12 cellular contexts compared by ENCODE assay signal in genomic region chr16:49952386-49952785, GRCh38.
DNase-seq lines count a peak whose midpoint lies in the region; TF ChIP-seq lines count a peak whose summit lies in the region.
"Had no signal": no experiment of that assay in that cellular context is flagged by ENCODE, and none has a peak within 500 bp of the region (broad histone marks: within the 10 kb centered on the region; RNA-seq: fewer than 3 reads in every experiment).

No MANE protein-coding gene starts in this region.

- H3K27me3 ChIP-seq in SJSA1 (replicated peaks) (no peaks in the 10 kb centered on the region), BE2C (no peaks in the 10 kb centered on the region)

- no peak for TF ChIP-seq CTCF in BE2C (IDR thresholded peaks at IDR 0.05; ENCODE audit: low read depth, low read length)

- DNase-seq in 8988T = peak; percentile 62
- peak; percentile 26 for DNase-seq in HK-2 (ENCODE audit: unreplicated experiment)
- peak; percentile 44 to 54 for DNase-seq in SJSA1 (ENCODE audit: low read depth in 1 of 2, low spot score in 2 of 2)
- peak; percentile 17 for DNase-seq in foreskin melanocyte
- DNase-seq in nucleus accumbens (lab: John Stamatoyannopoulos, UW) = no peak
- no peak for DNase-seq in stimulated activated CD4-positive, alpha-beta T cell treated with anti-CD3 and anti-CD28 coated beads, Interleukin-4, amount 100 ng/mL, for 24 hours
- no peak for DNase-seq in hepatic stellate cell (ENCODE audit: low spot score)
- no peak for DNase-seq in BE2C
- DNase-seq: activated CD4-positive, alpha-beta T cell treated with anti-CD3 and anti-CD28 coated beads, Interleukin-2, amount 50 U/mL, for 1 hour; activated T-cell treated with anti-CD3 and anti-CD28 coated beads, Interleukin-2, amount 50 U/mL, for 4 hours; NCI-H2081 treated with DMSO at 0.1 percent for 48 hours; SHP77 had no signal

- H3K4me3 ChIP-seq in SJSA1 = no peak overlapping the region
- no peak overlapping the region for H3K4me3 ChIP-seq in BE2C (ENCODE audit: low read depth, low read length)

- no peaks in the 10 kb centered on the region for H3K36me3 ChIP-seq in SJSA1
- H3K36me3 ChIP-seq in BE2C = no peaks in the 10 kb centered on the region

- no peak overlapping the region for H3K27ac ChIP-seq in SJSA1

- no peaks in the 10 kb centered on the region for H3K9me3 ChIP-seq in SJSA1 (replicated peaks)
- H3K9me3 ChIP-seq in BE2C = no peaks in the 10 kb centered on the region; the same call in 1 of the 2 replicates

- H3K4me1 ChIP-seq in SJSA1 (replicated peaks) = peaks cover 7% of the 10 kb centered on the region
- H3K4me1 ChIP-seq in BE2C = no peaks in the 10 kb centered on the region; the same call in 1 of the 2 replicates

Comparison
In these comparisons a context has a peak if more than half of its experiments do, and no peak if none do; other contexts are left out.
1. DNase-seq: peak in 8988T (single experiment), HK-2 (single experiment), SJSA1 (2 of 2) and foreskin melanocyte (single experiment); none in nucleus accumbens (0 of 56), stimulated activated CD4-positive, alpha-beta T cell treated with anti-CD3 and anti-CD28 coated beads, Interleukin-4, amount 100 ng/mL, for 24 hours (single experiment), hepatic stellate cell (single experiment) and BE2C (single experiment).